14 cellular contexts compared by ENCODE assay signal in the genomic region with DNA sequence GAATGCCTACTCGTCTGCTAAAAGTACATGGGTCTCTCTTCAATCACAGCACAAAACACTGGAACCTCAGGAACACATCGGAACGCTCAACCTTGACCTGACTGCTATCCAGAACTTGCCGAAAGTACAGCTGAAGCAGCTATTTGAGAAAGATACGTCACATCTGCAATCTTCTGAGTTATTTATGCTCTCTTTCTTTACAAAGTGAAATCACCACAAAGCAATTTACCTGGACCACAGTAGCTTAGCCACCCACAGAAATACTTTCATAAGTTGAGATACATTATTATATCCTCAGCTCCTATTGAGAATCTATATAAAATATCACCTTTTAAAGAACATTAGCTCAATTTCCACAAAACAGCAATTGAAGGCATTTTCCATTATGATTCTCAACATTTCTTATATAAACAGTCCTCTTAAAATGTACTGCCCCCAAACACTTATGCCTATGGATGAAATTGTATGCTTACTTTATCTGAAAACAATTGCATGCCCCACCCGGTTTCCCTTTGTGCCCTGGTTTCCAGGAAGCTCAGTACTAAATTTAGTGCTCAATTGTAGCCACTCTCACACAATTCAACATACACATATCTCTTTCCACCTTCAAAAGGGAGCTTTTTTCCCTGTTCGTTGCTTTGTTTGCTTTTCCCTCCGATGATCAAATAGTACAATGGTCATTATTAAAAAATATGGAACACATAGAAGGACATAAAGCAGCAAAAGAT. TPM values are rescaled to one million over a fixed set of nuclear protein-coding genes. Genes with fewer than 3 reads are reported as not detected.
DNase-seq lines count a peak whose midpoint lies in the region; ATAC-seq and TF ChIP-seq lines count a peak whose summit lies in the region.
"Had no signal": no experiment of that assay in that cellular context is flagged by ENCODE, and none has a peak within 500 bp of the region (broad histone marks: within the 10 kb centered on the region; RNA-seq: fewer than 3 reads in every experiment).

No MANE protein-coding gene starts in this region.

- peak in 5 of 8 donors; percentile 54 to 79 (median 66) for ATAC-seq in heart right ventricle

- peak overlapping the region in 2 of 10 donors; percentile 0 to 16 for H3K4me3 ChIP-seq in heart right ventricle
- H3K4me3 ChIP-seq: ovary had no signal

- peak overlapping the region; percentile 62 for H3K27ac Mint-ChIP-seq in osteocyte (ENCODE audit: unreplicated experiment)
- H3K27ac Mint-ChIP-seq: IgD-negative memory B cell had no signal

- peaks cover 7 to 97% (median 67%) of the 10 kb centered on the region in 9 donors for H3K4me1 ChIP-seq in heart right ventricle

- no peaks in the 10 kb centered on the region for H3K9me3 ChIP-seq in heart right ventricle
- H3K9me3 ChIP-seq: ovary had no signal

- no peaks in the 10 kb centered on the region for H3K27me3 Mint-ChIP-seq in osteocyte (ENCODE audit: unreplicated experiment)
- H3K27me3 Mint-ChIP-seq: IgD-negative memory B cell had no signal

- intact Hi-C loops in heart right ventricle (cut with DNase I): no loop called here

- no peaks in the 10 kb centered on the region for H3K27me3 ChIP-seq in heart right ventricle
- H3K27me3 ChIP-seq: brain microvascular endothelial cell, ovary had no signal

- H3K36me3 Mint-ChIP-seq in osteocyte (ENCODE audit: unreplicated experiment): peaks cover 71% of the 10 kb centered on the region

- no peaks in the 10 kb centered on the region for H3K9me3 Mint-ChIP-seq in osteocyte (ENCODE audit: unreplicated experiment)
- H3K9me3 Mint-ChIP-seq: IgD-negative memory B cell had no signal

- peak; percentile 34 for DNase-seq in NCI-H748 (lab: John Stamatoyannopoulos, UW; ENCODE audit: unreplicated experiment)
- DNase-seq in NCI-H748 treated with DMSO at 0.1 percent for 48 hours (lab: John Stamatoyannopoulos, UW): no peak
- peak; percentile 36 for DNase-seq in DMS153 treated with DMSO at 0.1 percent for 48 hours (lab: John Stamatoyannopoulos, UW; ENCODE audit: unreplicated experiment)
- no peak for DNase-seq in heart right ventricle
- no peak for DNase-seq in osteocyte (ENCODE audit: extremely low spot score, unreplicated experiment)
- DNase-seq in NOMO-1 treated with DMSO at 0.1 percent for 48 hours (lab: John Stamatoyannopoulos, UW; ENCODE audit: unreplicated experiment): no peak
- DNase-seq in NCI-H82 treated with DMSO at 0.1 percent for 48 hours (lab: John Stamatoyannopoulos, UW; ENCODE audit: unreplicated experiment): no peak
- DNase-seq in foreskin melanocyte: no peak
- DNase-seq: activated naive CD4-positive, alpha-beta T cell; brain microvascular endothelial cell; effector memory CD4-positive, alpha-beta T cell; ovary; SHP77 treated with DMSO at 0.1 percent for 48 hours had no signal

- H3K4me1 Mint-ChIP-seq in osteocyte (ENCODE audit: unreplicated experiment): peaks cover 30% of the 10 kb centered on the region

- peak overlapping the region; percentile 23 to 87 (median 70) for H3K27ac ChIP-seq in heart right ventricle
- H3K27ac ChIP-seq: brain microvascular endothelial cell, ovary had no signal

- peaks cover 5 to 94% (median 32%) of the 10 kb centered on the region in 9 donors for H3K36me3 ChIP-seq in heart right ventricle
- H3K36me3 ChIP-seq: ovary had no signal

- H3K4me3 Mint-ChIP-seq in osteocyte (ENCODE audit: unreplicated experiment): no peak overlapping the region
- H3K4me3 Mint-ChIP-seq: IgD-negative memory B cell had no signal

- WGBS in heart right ventricle, 2 donors: 33 to 41% methylated on average over 8 of the region's 8 CpGs

- TF ChIP-seq CTCF in heart right ventricle (IDR thresholded peaks at IDR 0.05) (no peak), osteocyte (IDR thresholded peaks at IDR 0.05) (no peak)

RNA-seq across cellular contexts. Expression of a gene that starts 31.8 kb away (rescaled TPM):
- total RNA-seq in heart right ventricle: 100 to 1,000 TPM in 7 of 10 donors, 10 to 100 TPM in 3; 79.0 to 186 (median 143) TPM
- 10 to 100 TPM; 12.2 to 25.4 TPM for polyA plus RNA-seq in heart right ventricle
- total RNA-seq in osteocyte: 123 and 129 TPM in 2 replicates

Comparison
In these comparisons a context has a peak if more than half of its experiments do, and no peak if none do; other contexts are left out.
1. DNase-seq: peak in NCI-H748 (single experiment) and DMS153 treated with DMSO at 0.1 percent for 48 hours (single experiment); none in NCI-H748 treated with DMSO at 0.1 percent for 48 hours (single experiment), heart right ventricle (0 of 2), osteocyte (single experiment), NOMO-1 treated with DMSO at 0.1 percent for 48 hours (single experiment), NCI-H82 treated with DMSO at 0.1 percent for 48 hours (single experiment) and foreskin melanocyte (single experiment).